In genomic region chr16:66896682-66897081, GRCh38 we compare ENCODE assay signal across 14 cellular contexts. TPM values are rescaled to one million over a fixed set of nuclear protein-coding genes. Genes with fewer than 3 reads are reported as not detected.
DNase-seq lines count a peak whose midpoint lies in the region; FAIRE-seq and TF ChIP-seq lines count a peak whose summit lies in the region.
"Not testable (repeated sequence)": the region's sequence is repeated elsewhere in the genome, so short reads cannot be mapped to it uniquely, and the experiment has no call there.
"Had no signal": no experiment of that assay in that cellular context is flagged by ENCODE, and none has a peak within 500 bp of the region (broad histone marks: within the 10 kb centered on the region; RNA-seq: fewer than 3 reads in every experiment).

No MANE protein-coding gene starts in this region.

- TF ChIP-seq CTCF in Peyer's patch (IDR thresholded peaks at IDR 0.05); ascending aorta (IDR thresholded peaks at IDR 0.05); colonic mucosa (IDR thresholded peaks at IDR 0.05); esophagus squamous epithelium (IDR thresholded peaks at IDR 0.05); keratinocyte (optimal IDR thresholded peaks at IDR 0.05 in 1 of 3, IDR thresholded peaks at IDR 0.05 in 1 of 3, conservative IDR thresholded peaks at IDR 0.05 in 1 of 3; ENCODE audit: extremely low read depth in 1 of 3, insufficient read depth in 2 of 3, low read length in 3 of 3); tibial nerve (IDR thresholded peaks at IDR 0.05): not testable (repeated sequence)

- dilution Hi-C loops in keratinocyte (cut with MboI; ENCODE audit: extremely low pct_ligation_motif_present, low sequenced_read_pairs) = not testable (repeated sequence)

- intact Hi-C loops in ascending aorta (cut with DNase I) = not testable (repeated sequence)
- intact Hi-C loops in colonic mucosa (cut with DNase I) = loop anchor here (5.0 kb wide), 1 partner anchor 36 kb away; the partner anchor contains the start of gene CIAO2B
- intact Hi-C loops in esophagus squamous epithelium (cut with DNase I) = loop anchor here (5.0 kb wide), 1 partner anchor 36 kb away; the partner anchor contains the start of gene CIAO2B

- H3K9me3 ChIP-seq in Peyer's patch; ascending aorta; colonic mucosa; esophagus squamous epithelium; keratinocyte (ENCODE audit: control insufficient read depth, low read depth, low read length); mucosa of rectum (ENCODE audit: control insufficient read depth in 2 of 2, low read length in 2 of 2); small intestine (ENCODE audit: control insufficient read depth, low read depth); tibial nerve: not testable (repeated sequence)

- not testable (repeated sequence) for H3K36me3 ChIP-seq in Peyer's patch; ascending aorta; colonic mucosa; esophagus squamous epithelium; keratinocyte (ENCODE audit: control insufficient read depth in 2 of 2, extremely low read depth in 1 of 2, insufficient read depth in 2 of 2, low read length in 2 of 2); mucosa of rectum (ENCODE audit: control insufficient read depth in 2 of 2, insufficient read depth in 2 of 2, low read length in 2 of 2); small intestine (ENCODE audit: control insufficient read depth in 2 of 2, insufficient read depth in 2 of 2, low read length in 2 of 2); tibial nerve

- not testable (repeated sequence) for H4K20me1 ChIP-seq in keratinocyte (ENCODE audit: control insufficient read depth, extremely low read depth, insufficient read depth, low read length)

- not testable (repeated sequence) for H3K4me2 ChIP-seq in keratinocyte (ENCODE audit: control insufficient read depth, extremely low read depth, insufficient read depth, low read depth, low read length)

- not testable (repeated sequence) for H3K9ac ChIP-seq in colonic mucosa (ENCODE audit: low read depth in 2 of 2, low read length in 2 of 2)
- H3K9ac ChIP-seq in keratinocyte (ENCODE audit: control insufficient read depth, extremely low read depth, insufficient read depth, low read length) (peak overlapping the region; percentile 15), mucosa of rectum (ENCODE audit: low read depth in 1 of 2, low read length in 2 of 2) (peak overlapping the region in 1 of 2 donors; percentile 37)

- H3K27ac ChIP-seq in Peyer's patch (peak overlapping the region in 3 of 4 donors; percentile 54 to 82 (median 71)), ascending aorta (peak overlapping the region; percentile 40 to 54), colonic mucosa (peak overlapping the region; percentile 59), esophagus squamous epithelium (peak overlapping the region; percentile 80 to 93 (median 85)), keratinocyte (ENCODE audit: control insufficient read depth, insufficient read depth, low read length) (peak overlapping the region; percentile 53), mucosa of rectum (ENCODE audit: low read depth in 2 of 2, low read length in 2 of 2) (peak overlapping the region; percentile 86 to 87), small intestine (ENCODE audit: low read depth in 1 of 2, low read length in 1 of 2) (peak overlapping the region; percentile 70 to 90), tibial nerve (peak overlapping the region in 3 of 4 donors; percentile 57 to 62 (median 57))

- not testable (repeated sequence) for H3K27me3 ChIP-seq in Peyer's patch; ascending aorta; colonic mucosa; esophagus squamous epithelium; keratinocyte (ENCODE audit: control insufficient read depth, extremely low read depth, insufficient read depth, low read length); mucosa of rectum (ENCODE audit: control insufficient read depth in 2 of 2, insufficient read depth in 2 of 2, low read length in 2 of 2); small intestine (ENCODE audit: control insufficient read depth in 2 of 2, insufficient read depth in 2 of 2, low read length in 2 of 2); tibial nerve

- TF ChIP-seq POLR2A in Peyer's patch (IDR thresholded peaks at IDR 0.05) = peak in 1 of 2 donors; percentile 50
- TF ChIP-seq POLR2A in esophagus squamous epithelium (IDR thresholded peaks at IDR 0.05); tibial nerve (IDR thresholded peaks at IDR 0.05): not testable (repeated sequence)

- WGBS in esophagus squamous epithelium, 2 donors = 45 to 70% methylated on average over 5 of the region's 5 CpGs
- WGBS in small intestine, 3 donors = 15 to 61% (median 33%) methylated on average over 5 of the region's 5 CpGs
- 73% methylated on average over 5 of the region's 5 CpGs for WGBS in tibial nerve, 2 donors

- not testable (repeated sequence) for FAIRE-seq in keratinocyte (lab: Jason Lieb, UNC); small intestine (lab: Jason Lieb, UNC)

- DNase-seq in Peyer's patch (peak in 1 of 3 donors; percentile 48), small intestine (peak; percentile 80)
- DNase-seq in ascending aorta (ENCODE audit: low spot score in 2 of 2); colonic mucosa; esophagus squamous epithelium (lab: John Stamatoyannopoulos, UW); keratinocyte (ENCODE audit: low read depth, low spot score); tibial nerve (ENCODE audit: low spot score in 2 of 2): not testable (repeated sequence)

- not testable (repeated sequence) for H3K79me2 ChIP-seq in keratinocyte (ENCODE audit: control insufficient read depth, insufficient read depth, low read length)

- TF ChIP-seq EP300 in tibial nerve (IDR thresholded peaks at IDR 0.05) = not testable (repeated sequence)

- not testable (repeated sequence) for H3K4me3 ChIP-seq in Peyer's patch; ascending aorta; colonic mucosa; esophagus squamous epithelium; keratinocyte (ENCODE audit: control insufficient read depth in 2 of 3, extremely low read depth in 1 of 3, insufficient read depth in 2 of 3, low read depth in 1 of 3, low read length in 3 of 3); mucosa of rectum (ENCODE audit: low read length in 2 of 2); small intestine (ENCODE audit: low read depth in 1 of 2, low read length in 2 of 2); tibial nerve

- H2AFZ ChIP-seq in keratinocyte (ENCODE audit: control insufficient read depth, low read length) = not testable (repeated sequence)

- H3K9me1 ChIP-seq in keratinocyte (ENCODE audit: control insufficient read depth, extremely low read depth, insufficient read depth, low read length) = not testable (repeated sequence)

- H3K4me1 ChIP-seq in Peyer's patch = peaks cover 3 to 47% (median 11%) of the 10 kb centered on the region in 4 donors
- H3K4me1 ChIP-seq in ascending aorta = peaks cover 20 to 54% of the 10 kb centered on the region in 2 donors
- H3K4me1 ChIP-seq in colonic mucosa = peaks cover 22% of the 10 kb centered on the region
- H3K4me1 ChIP-seq in esophagus squamous epithelium = peaks cover 43 to 68% (median 54%) of the 10 kb centered on the region in 3 donors
- H3K4me1 ChIP-seq in keratinocyte (ENCODE audit: control insufficient read depth, extremely low read depth, insufficient read depth, low read length) = peaks cover 25% of the 10 kb centered on the region
- peaks cover 37 to 43% of the 10 kb centered on the region in 2 donors for H3K4me1 ChIP-seq in mucosa of rectum (ENCODE audit: control insufficient read depth in 2 of 2, insufficient read depth in 2 of 2, low read length in 2 of 2)
- peaks cover 8 to 21% of the 10 kb centered on the region in 2 donors for H3K4me1 ChIP-seq in small intestine (ENCODE audit: control insufficient read depth in 2 of 2, insufficient read depth in 1 of 2, low read depth in 1 of 2, low read length in 1 of 2)
- H3K4me1 ChIP-seq in tibial nerve = peaks cover 0 to 56% (median 29%) of the 10 kb centered on the region in 4 donors

RNA-seq across cellular contexts. Expression of gene PDP2, which starts 16.4 kb away (rescaled TPM):
- total RNA-seq in Peyer's patch (10 to 100 TPM; 12.1 to 27.9 (median 15.3) TPM), ascending aorta (2.8 TPM), colonic mucosa (10 to 100 TPM; 16.0 to 25.9 TPM), esophagus squamous epithelium (10 to 100 TPM in 2 of 4 donors, 1 to 10 TPM in 2; 4.1 to 12.9 (median 9.4) TPM), tibial nerve (10 to 100 TPM; 12.3 to 29.9 (median 15.5) TPM)
- polyA plus RNA-seq in keratinocyte (16.5 to 18.5 TPM (median 17.3 TPM) in 3 replicates), small intestine (1 to 10 TPM; 1.6 to 6.0 (median 2.7) TPM)
- polyA plus RNA-seq in keratinocyte (2011; ENCODE audit: low read depth) = 3.3 TPM
- polyA plus RNA-seq in keratinocyte (2011; cell fraction: cytosol; rRNA removed) = 7.0 and 12.8 TPM in 2 replicates
- 19.5 and 20.4 TPM in 2 replicates for polyA plus RNA-seq in keratinocyte (2011; cell fraction: nucleus; rRNA removed)
- polyA plus RNA-seq in keratinocyte (2012; ENCODE audit: low replicate concordance) = 6.8 and 10.6 TPM in 2 replicates
- polyA minus RNA-seq in keratinocyte = 43.5 to 49.3 TPM (median 44.3 TPM) in 3 replicates
- polyA minus RNA-seq in keratinocyte (2011; cell fraction: cytosol; rRNA and poly(A)+ RNA removed) = 16.9 TPM
- 22.5 and 28.0 TPM in 2 replicates for polyA minus RNA-seq in keratinocyte (2011; cell fraction: nucleus; rRNA and poly(A)+ RNA removed)

RNA-seq across cellular contexts. Expression of gene CDH16, which starts 22.0 kb away (rescaled TPM):
- total RNA-seq in Peyer's patch (10 to 100 TPM in 3 of 4 donors, not detected in 1; 11.3 to 19.5 (median 15.4) TPM), ascending aorta (not detected), colonic mucosa (1 to 10 TPM in 1 of 2 donors, under 1 TPM in 1; 0.72 to 1.8 TPM), esophagus squamous epithelium (1 to 10 TPM; 1.9 to 6.3 (median 4.1) TPM), tibial nerve (1 to 10 TPM in 2 of 4 donors, under 1 TPM in 2; 0.30 to 2.5 (median 1.4) TPM)
- polyA plus RNA-seq in keratinocyte (0.16 to 2.1 TPM (median 0.45 TPM) in 3 replicates), small intestine (1 to 10 TPM in 2 of 3 donors, under 1 TPM in 1; 0.91 to 5.4 (median 3.5) TPM)
- 0.44 TPM for polyA plus RNA-seq in keratinocyte (2011; ENCODE audit: low read depth)
- 0.50 and 0.60 TPM in 2 replicates for polyA plus RNA-seq in keratinocyte (2011; cell fraction: cytosol; rRNA removed)
- 0.33 and 0.49 TPM in 2 replicates for polyA plus RNA-seq in keratinocyte (2011; cell fraction: nucleus; rRNA removed)
- 0.39 and 3.9 TPM in 2 replicates for polyA plus RNA-seq in keratinocyte (2012; ENCODE audit: low replicate concordance)
- polyA minus RNA-seq in keratinocyte = 0.33 to 1.6 TPM (median 0.35 TPM) in 3 replicates
- 1.2 TPM for polyA minus RNA-seq in keratinocyte (2011; cell fraction: cytosol; rRNA and poly(A)+ RNA removed)
- polyA minus RNA-seq in keratinocyte (2011; cell fraction: nucleus; rRNA and poly(A)+ RNA removed) = 0.32 TPM in 1 of 2 replicates, not detected in the other
- total RNA-seq: A172; CD4-positive, alpha-beta T cell; G401; GM12878; H4; HT1080 had no signal

RNA-seq across cellular contexts. Expression of gene RRAD, which starts 28.7 kb away (rescaled TPM):
- total RNA-seq in Peyer's patch (1 to 10 TPM in 3 of 4 donors, under 1 TPM in 1; 0.53 to 4.1 (median 2.8) TPM), ascending aorta (54.2 TPM), colonic mucosa (1 to 10 TPM; 1.4 to 4.0 TPM), esophagus squamous epithelium (100 to 1,000 TPM in 2 of 4 donors, 10 to 100 TPM in 2; 68.7 to 208 (median 129) TPM), tibial nerve (100 to 1,000 TPM in 3 of 4 donors, 10 to 100 TPM in 1; 23.7 to 132 (median 109) TPM)
- polyA plus RNA-seq in keratinocyte (0.67 to 12.8 TPM (median 2.7 TPM) in 3 replicates), small intestine (10 to 100 TPM in 1 of 3 donors, 1 to 10 TPM in 2; 2.2 to 10.9 (median 4.9) TPM)
- polyA plus RNA-seq in keratinocyte (2011; ENCODE audit: low read depth) = 68.6 TPM
- polyA plus RNA-seq in keratinocyte (2011; cell fraction: cytosol; rRNA removed) = 1.8 and 2.3 TPM in 2 replicates
- polyA plus RNA-seq in keratinocyte (2011; cell fraction: nucleus; rRNA removed) = 3.3 and 5.0 TPM in 2 replicates
- polyA plus RNA-seq in keratinocyte (2012; ENCODE audit: low replicate concordance) = 1.3 and 29.5 TPM in 2 replicates
- polyA minus RNA-seq in keratinocyte = 0.33 to 4.6 TPM (median 1.2 TPM) in 3 replicates
- polyA minus RNA-seq in keratinocyte (2011; cell fraction: cytosol; rRNA and poly(A)+ RNA removed) = 3.8 TPM
- polyA minus RNA-seq in keratinocyte (2011; cell fraction: nucleus; rRNA and poly(A)+ RNA removed) = 3.2 and 5.4 TPM in 2 replicates
- total RNA-seq: G401, H4, HT1080 had no signal

RNA-seq across cellular contexts. Expression of gene CIAO2B, which starts 37.5 kb away (rescaled TPM):
- 10 to 100 TPM; 28.1 to 72.7 (median 55.2) TPM for total RNA-seq in Peyer's patch
- 255 TPM for total RNA-seq in ascending aorta
- total RNA-seq in colonic mucosa = 100 to 1,000 TPM; 105 to 146 TPM
- 100 to 1,000 TPM; 112 to 153 (median 126) TPM for total RNA-seq in esophagus squamous epithelium
- 99.6 to 149 TPM (median 105 TPM) in 3 replicates for polyA plus RNA-seq in keratinocyte
- 42.6 TPM for polyA plus RNA-seq in keratinocyte (2011; ENCODE audit: low read depth)
- 79.5 and 85.2 TPM in 2 replicates for polyA plus RNA-seq in keratinocyte (2011; cell fraction: cytosol; rRNA removed)
- polyA plus RNA-seq in keratinocyte (2011; cell fraction: nucleus; rRNA removed) = 47.0 and 59.8 TPM in 2 replicates
- polyA plus RNA-seq in keratinocyte (2012; ENCODE audit: low replicate concordance) = 126 and 200 TPM in 2 replicates
- 117 to 140 TPM (median 117 TPM) in 3 replicates for polyA minus RNA-seq in keratinocyte
- polyA minus RNA-seq in keratinocyte (2011; cell fraction: cytosol; rRNA and poly(A)+ RNA removed) = 115 TPM
- polyA minus RNA-seq in keratinocyte (2011; cell fraction: nucleus; rRNA and poly(A)+ RNA removed) = 10.9 and 17.1 TPM in 2 replicates
- polyA plus RNA-seq in small intestine = 100 to 1,000 TPM; 219 to 274 (median 245) TPM
- 100 to 1,000 TPM in 2 of 4 donors, 10 to 100 TPM in 2; 57.1 to 111 (median 89.9) TPM for total RNA-seq in tibial nerve

RNA-seq across cellular contexts. Expression of gene CES2, which starts 38.6 kb away (rescaled TPM):
- 1,000 to 10,000 TPM in 3 of 4 donors, 100 to 1,000 TPM in 1; 113 to 4,512 (median 3,000) TPM for total RNA-seq in Peyer's patch
- total RNA-seq in ascending aorta = 40.0 TPM
- total RNA-seq in colonic mucosa = 100 to 1,000 TPM; 407 to 525 TPM
- 100 to 1,000 TPM; 120 to 250 (median 170) TPM for total RNA-seq in esophagus squamous epithelium
- polyA plus RNA-seq in keratinocyte = 37.5 to 93.4 TPM (median 41.6 TPM) in 3 replicates
- polyA plus RNA-seq in keratinocyte (2011; ENCODE audit: low read depth) = 52.3 TPM
- 25.3 and 38.7 TPM in 2 replicates for polyA plus RNA-seq in keratinocyte (2011; cell fraction: cytosol; rRNA removed)
- 87.7 and 87.8 TPM in 2 replicates for polyA plus RNA-seq in keratinocyte (2011; cell fraction: nucleus; rRNA removed)
- polyA plus RNA-seq in keratinocyte (2012; ENCODE audit: low replicate concordance) = 35.9 and 108 TPM in 2 replicates
- 40.6 to 65.9 TPM (median 45.8 TPM) in 3 replicates for polyA minus RNA-seq in keratinocyte
- polyA minus RNA-seq in keratinocyte (2011; cell fraction: cytosol; rRNA and poly(A)+ RNA removed) = 83.6 TPM
- 65.7 and 100 TPM in 2 replicates for polyA minus RNA-seq in keratinocyte (2011; cell fraction: nucleus; rRNA and poly(A)+ RNA removed)
- polyA plus RNA-seq in small intestine = 100 to 1,000 TPM; 254 to 337 (median 333) TPM
- total RNA-seq in tibial nerve = 10 to 100 TPM; 29.2 to 45.0 (median 34.4) TPM

Comparison
In these comparisons a context has a peak if more than half of its experiments do, and no peak if none do; other contexts are left out.
1. RNA of gene RRAD, which starts 28.7 kb away (total RNA-seq): 68.7 to 208 TPM in esophagus squamous epithelium, 23.7 to 132 TPM in tibial nerve and 54.2 TPM in ascending aorta (single experiment); 1.4 to 4.0 TPM in colonic mucosa and 0.53 to 4.1 TPM in Peyer's patch; every median in the first group is over 4 times any median in the second.
2. Peak in every context shown above with its lines, with median percentiles within 50 percentile points of each other: H3K27ac ChIP-seq.